ENCODE assay signal across 19 cellular contexts in genomic region chr9:134872482-134873231, GRCh38. TPM values are rescaled to one million over a fixed set of nuclear protein-coding genes. Genes with fewer than 3 reads are reported as not detected.
A peak's percentile ranks its signal among the peaks of the same experiment; 100 is the strongest.
DNase-seq lines count a peak whose midpoint lies in the region; TF ChIP-seq lines count a peak whose summit lies in the region.
"Had no signal": no experiment of that assay in that cellular context is flagged by ENCODE, and none has a peak within 500 bp of the region (broad histone marks: within the 10 kb centered on the region; RNA-seq: fewer than 3 reads in every experiment).

No MANE protein-coding gene starts in this region.

- no peaks in the 10 kb centered on the region for H3K9me2 ChIP-seq in OCI-LY7 (ENCODE audit: insufficient read depth, low read length)

- BruUV-seq in OCI-LY7 (replicated peaks; lab: Mats Ljungman, UMichigan), result no TSS peak

- H3K4me2 ChIP-seq in OCI-LY7 (ENCODE audit: low read length), result peak overlapping the region; percentile 20; the same call in 1 of the 2 replicates

- intact Hi-C loops in OCI-LY7 (cut with micrococcal nuclease; ENCODE audit: unreplicated experiment), result no loop called here
- intact Hi-C loops in testis (cut with DNase I; ENCODE audit: low total_unique reads), result no loop called here

- H3K9me3 ChIP-seq in OCI-LY7 (ENCODE audit: low read length) (peaks cover 7% of the 10 kb centered on the region), testis (no peaks in the 10 kb centered on the region)
- H3K9me3 ChIP-seq: SJCRH30 had no signal

- H3K4me3 ChIP-seq in OCI-LY7 (ENCODE audit: low read depth, low read length, poor library complexity, severe bottlenecking), result no peak overlapping the region
- no peak overlapping the region for H3K4me3 ChIP-seq in testis
- H3K4me3 ChIP-seq: SJCRH30 had no signal

- H3K4me1 ChIP-seq in OCI-LY7 (ENCODE audit: insufficient read depth, low read length, poor library complexity, severe bottlenecking) (peaks cover 43% of the 10 kb centered on the region), testis (no peaks in the 10 kb centered on the region)

- no peak overlapping the region for H3K27ac ChIP-seq in OCI-LY7 (ENCODE audit: low read depth, low read length, poor library complexity, severe bottlenecking)
- no peak overlapping the region for H3K27ac ChIP-seq in testis
- H3K27ac ChIP-seq: SJCRH30 had no signal

- CTCF ChIA-PET in OCI-LY7 (lab: Charles Lee; ENCODE audit: unreplicated experiment), result no interaction called here

- H2AFZ ChIP-seq in OCI-LY7 (ENCODE audit: low read length), result no peak overlapping the region

- 82 to 92% methylated on average over 24 of the region's 24 CpGs for WGBS in testis, 2 donors

- H3K79me2 ChIP-seq in OCI-LY7 (ENCODE audit: insufficient read depth, low read depth, low read length), result no peaks in the 10 kb centered on the region

- POLR2A ChIA-PET in OCI-LY7 (lab: Charles Lee), result no interaction called here

- no peaks in the 10 kb centered on the region for H3K36me3 ChIP-seq in OCI-LY7 (ENCODE audit: insufficient read depth, low read length)
- no peaks in the 10 kb centered on the region for H3K36me3 ChIP-seq in testis (ENCODE audit: low read depth, missing control alignments)
- H3K36me3 ChIP-seq: SJCRH30 had no signal

- TF ChIP-seq CTCF in OCI-LY7 (conservative IDR thresholded peaks at IDR 0.05; ENCODE audit: low read length) (no peak), testis (IDR thresholded peaks at IDR 0.05) (no peak)

- no peaks in the 10 kb centered on the region for H4K20me1 ChIP-seq in OCI-LY7 (ENCODE audit: insufficient read depth, low read length)

- TF ChIP-seq POLR2A in testis (IDR thresholded peaks at IDR 0.05), result no peak

- H3K27me3 ChIP-seq in testis, result no peaks in the 10 kb centered on the region

- DNase-seq in HT1080 (ENCODE audit: low read depth) (peak; percentile 88), OCI-LY7 (ENCODE audit: low spot score) (peak; percentile 24), ecto neural progenitor cell (ENCODE audit: low spot score) (peak; percentile 16), testis (peak; percentile 13), UCSD-AML1 (lab: John Stamatoyannopoulos, UW; ENCODE audit: unreplicated experiment) (no peak), NCI-H82 (lab: John Stamatoyannopoulos, UW) (no peak), D341Med (ENCODE audit: low spot score) (no peak)
- DNase-seq: AML-193, GOT3, Karpas-422, NCI-H1417, NCI-H2029, NCI-H2171 treated with DMSO at 0.1 percent for 48 hours, SW 1271 had no signal

RNA-seq across cellular contexts. Expression of gene FCN2, which starts 8.0 kb away (rescaled TPM):
- not detected in 2 replicates for total RNA-seq in HT1080 (2014; rRNA removed; shearing (Covaris generic))
- polyA plus RNA-seq in HT1080 (2015; cell fraction: cytosol; rRNA removed), result not detected in 2 replicates
- not detected in 2 replicates for polyA plus RNA-seq in HT1080 (2015; cell fraction: nucleus; rRNA removed)
- total RNA-seq in OCI-LY7 (2014; rRNA removed; shearing (Covaris generic)), result not detected in 2 replicates
- total RNA-seq in OCI-LY7 (2022) (not detected in 2 replicates), testis (under 1 TPM in 1 of 2 donors, not detected in 1; 0.43 TPM)
- polyA plus RNA-seq in testis (ENCODE audit: insufficient read depth, low read depth, low replicate concordance), result not detected
- total RNA-seq: Daoy, NCI-H460, RPMI7951, SJCRH30 had no signal
- polyA plus RNA-seq: CD14-positive monocyte had no signal

RNA-seq across cellular contexts. Expression of gene FCN1, which starts 45.1 kb away (rescaled TPM):
- not detected in 2 replicates for total RNA-seq in HT1080 (2014; rRNA removed; shearing (Covaris generic))
- not detected in 2 replicates for polyA plus RNA-seq in HT1080 (2015; cell fraction: cytosol; rRNA removed)
- polyA plus RNA-seq in HT1080 (2015; cell fraction: nucleus; rRNA removed), result not detected in 2 replicates
- 0.19 TPM in 1 of 2 replicates, not detected in the other for total RNA-seq in OCI-LY7 (2014; rRNA removed; shearing (Covaris generic))
- total RNA-seq in OCI-LY7 (2022) (0.30 and 0.42 TPM in 2 replicates), testis (under 1 TPM in 1 of 2 donors, not detected in 1; 0.19 TPM)
- 8.0 TPM for polyA plus RNA-seq in testis (ENCODE audit: insufficient read depth, low read depth, low replicate concordance)
- total RNA-seq: Daoy, NCI-H460, RPMI7951, SJCRH30 had no signal

Comparison
In these comparisons a context has a peak if more than half of its experiments do, and no peak if none do; other contexts are left out.
1. DNase-seq: peak in HT1080 (single experiment), OCI-LY7 (single experiment), ecto neural progenitor cell (single experiment) and testis (single experiment); none in UCSD-AML1 (single experiment), NCI-H82 (single experiment) and D341Med (single experiment).